Comparison of ENCODE assay signal across 23 cellular contexts in the genomic region with DNA sequence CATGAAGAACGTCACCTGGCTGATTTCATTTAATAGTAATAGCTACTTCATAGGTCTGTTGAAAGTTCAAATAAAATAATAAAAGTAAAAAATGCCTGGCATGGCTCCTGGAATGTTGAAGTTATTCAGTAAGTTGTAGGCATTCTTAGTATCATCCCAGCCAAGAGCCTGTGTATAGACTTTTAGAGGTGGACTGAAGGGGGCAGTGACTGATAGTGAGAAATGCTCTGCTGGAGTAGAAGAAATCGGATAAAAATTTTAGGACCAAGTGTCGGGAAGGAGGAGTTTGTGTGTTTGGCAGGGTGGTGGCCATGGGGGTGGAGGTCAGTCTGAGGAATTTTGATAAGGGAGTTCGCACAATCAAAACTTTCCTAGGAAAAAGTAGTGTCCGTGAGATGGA. TPM values are rescaled to one million over a fixed set of nuclear protein-coding genes. Genes with fewer than 3 reads are reported as not detected.
"Had no signal": no experiment of that assay in that cellular context is flagged by ENCODE, and none has a peak within 500 bp of the region (broad histone marks: within the 10 kb centered on the region; RNA-seq: fewer than 3 reads in every experiment).

No MANE protein-coding gene starts in this region.

- H3K27ac ChIP-seq: dorsolateral prefrontal cortex, heart right ventricle, left ventricle myocardium inferior, lower lobe of right lung had no signal

- H3K4me1 ChIP-seq: lower lobe of right lung had no signal

- H3K4me3 Mint-ChIP-seq: immature natural killer cell, memory B cell, mesothelial cell of epicardium had no signal

- H3K4me3 ChIP-seq: dorsolateral prefrontal cortex, heart right ventricle, left ventricle myocardium inferior, lower lobe of right lung had no signal

- H3K27ac Mint-ChIP-seq: immature natural killer cell, memory B cell, mesothelial cell of epicardium, nephron had no signal

- H3K36me3 ChIP-seq: lower lobe of right lung had no signal

- ATAC-seq: esophagus mucosa, heart right ventricle, left cardiac atrium, lower lobe of right lung had no signal

- DNase-seq: cortex of kidney; dorsolateral prefrontal cortex; effector CD8-positive, alpha-beta T cell; heart right ventricle; hypothalamus; immature natural killer cell; kidney; left cardiac atrium; left ventricle myocardium inferior; lower lobe of right lung; posterior cingulate gyrus; small intestine; stimulated activated CD4-positive, alpha-beta T cell treated with anti-CD3 and anti-CD28 coated beads, Interleukin-12 subunit alpha, Interleukin-12 subunit beta, amount 100 ng/mL, for 4 hours; stimulated activated naive CD4-positive, alpha-beta T cell treated with Interleukin-2 at 50 U/mL for 16 hours; trophoblast cell had no signal

- FAIRE-seq: endometrium, frontal cortex, kidney, small intestine, urothelium cell line had no signal

- H3K27me3 ChIP-seq: dorsolateral prefrontal cortex had no signal

RNA-seq across cellular contexts. Expression of gene ZNF454, which starts 41.7 kb away (rescaled TPM):
- total RNA-seq: myocyte had no signal
- polyA plus RNA-seq: immature natural killer cell had no signal
